ENCODE assay signal across 18 cellular contexts in genomic region chr10:128111686-128112085, GRCh38.
"Had no signal": no experiment of that assay in that cellular context is flagged by ENCODE, and none has a peak within 500 bp of the region (broad histone marks: within the 10 kb centered on the region; RNA-seq: fewer than 3 reads in every experiment).

No MANE protein-coding gene starts in this region.

- DNase-seq: colonic mucosa; effector CD4-positive, alpha-beta T cell; endodermal cell; erythroblast; foreskin melanocyte; head of caudate nucleus; kidney; nucleus accumbens; ovary; sigmoid colon; stimulated activated CD4-positive, alpha-beta T cell treated with anti-CD3 and anti-CD28 coated beads, Interleukin-2, amount 100 ng/mL, for 24 hours; stimulated activated naive CD4-positive, alpha-beta T cell treated with Interleukin-2 at 50 U/mL for 16 hours had no signal

- H3K4me3 ChIP-seq: colonic mucosa, hepatocyte, neural progenitor cell, ovary, right atrium auricular region, sigmoid colon, skin epidermis had no signal

- H3K27me3 ChIP-seq: colonic mucosa, hepatocyte, neural progenitor cell, ovary, right atrium auricular region had no signal

- H3K9me3 ChIP-seq: colonic mucosa, ovary, right atrium auricular region, sigmoid colon had no signal

- H3K9me3 Mint-ChIP-seq: endodermal cell; natural killer cell treated with Interleukin-12 subunit alpha and Interleukin-12 subunit beta and Interleukin-15 and Interleukin-18, amount 100 ng/mL, for 72 hours; neural progenitor cell had no signal

- H3K9ac ChIP-seq: neural progenitor cell had no signal

- H3K27ac ChIP-seq: colonic mucosa, hepatocyte, neural progenitor cell, ovary, right atrium auricular region, sigmoid colon, skin epidermis had no signal

- H3K4me3 Mint-ChIP-seq: endodermal cell; natural killer cell treated with Interleukin-12 subunit alpha and Interleukin-12 subunit beta and Interleukin-15 and Interleukin-18, amount 100 ng/mL, for 72 hours; neural progenitor cell had no signal

- H3K36me3 ChIP-seq: colonic mucosa, ovary, right atrium auricular region, sigmoid colon had no signal

- H3K4me2 ChIP-seq: hepatocyte, neural progenitor cell had no signal

- H3K27ac Mint-ChIP-seq: endodermal cell; natural killer cell treated with Interleukin-12 subunit alpha and Interleukin-12 subunit beta and Interleukin-15 and Interleukin-18, amount 100 ng/mL, for 72 hours; neural progenitor cell had no signal

- H3K79me2 ChIP-seq: hepatocyte had no signal

- H3K4me1 ChIP-seq: colonic mucosa, neural progenitor cell, right atrium auricular region, sigmoid colon had no signal

- ATAC-seq: natural killer cell treated with Interleukin-12 subunit alpha and Interleukin-12 subunit beta and Interleukin-15 and Interleukin-18, amount 100 ng/mL, for 72 hours had no signal

- FAIRE-seq: endothelial cell of umbilical vein, kidney had no signal

- H3K27me3 Mint-ChIP-seq: natural killer cell treated with Interleukin-12 subunit alpha and Interleukin-12 subunit beta and Interleukin-15 and Interleukin-18, amount 100 ng/mL, for 72 hours had no signal

- H3K4me1 Mint-ChIP-seq: endodermal cell, neural progenitor cell had no signal

- H2AFZ ChIP-seq: hepatocyte, neural progenitor cell had no signal
